In the genomic region with DNA sequence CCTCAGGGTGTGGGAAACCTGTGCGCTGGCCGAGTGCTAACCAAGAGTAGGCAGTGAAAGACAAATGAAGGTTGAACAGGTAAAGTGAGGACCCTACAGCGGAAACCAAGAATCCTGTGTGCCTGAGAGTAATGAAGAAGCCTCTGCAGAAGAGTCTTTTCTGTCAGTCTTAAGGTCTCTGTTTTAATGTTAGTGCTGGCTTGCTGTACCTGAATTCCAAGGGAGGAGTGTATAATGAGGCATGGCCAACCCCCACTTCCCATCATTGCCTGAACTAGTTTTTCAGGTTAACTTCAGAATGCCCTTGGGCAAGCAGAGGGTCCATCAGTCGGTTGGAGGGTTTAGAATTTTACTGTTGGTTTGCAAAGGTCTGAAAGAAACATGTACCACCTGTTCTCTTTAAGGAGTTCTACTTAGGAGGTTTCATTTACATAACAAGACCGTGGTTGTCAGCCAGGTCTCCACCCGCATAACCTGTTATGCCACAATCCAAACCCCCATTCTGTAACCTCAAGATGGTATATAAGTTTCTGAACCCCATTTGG, we compare ENCODE assay signal across 8 cellular contexts. TPM values are rescaled to one million over a fixed set of nuclear protein-coding genes. Genes with fewer than 3 reads are reported as not detected.
DNase-seq lines count a peak whose midpoint lies in the region; ATAC-seq and TF ChIP-seq lines count a peak whose summit lies in the region.

No MANE protein-coding gene starts in this region.

- no peaks in the 10 kb centered on the region for H3K27me3 ChIP-seq in ascending aorta
- H3K27me3 ChIP-seq in tibial artery = no peaks in the 10 kb centered on the region

- peaks cover 0 to 3% of the 10 kb centered on the region in 2 donors for H3K4me1 ChIP-seq in ascending aorta
- peaks cover 0 to 16% (median 10%) of the 10 kb centered on the region in 4 donors for H3K4me1 ChIP-seq in tibial artery

- H3K9me3 ChIP-seq in ascending aorta (no peaks in the 10 kb centered on the region), tibial artery (no peaks in the 10 kb centered on the region)

- peak overlapping the region; percentile 64 for H3K4me3 ChIP-seq in AG09309 (ENCODE audit: control insufficient read depth, low read depth, low read length)
- peak overlapping the region; percentile 98 to 100 for H3K4me3 ChIP-seq in ascending aorta
- H3K4me3 ChIP-seq in tibial artery = peak overlapping the region; percentile 81 to 93

- intact Hi-C loops in ascending aorta (cut with DNase I) (loop anchor here (1.0 kb wide), 1 partner anchor 31 kb away; the partner anchor contains the start of gene TBP), tibial artery (cut with DNase I; ENCODE audit: low total_unique reads) (no loop called here)

- peak; percentile 40 for ATAC-seq in GM19324 (IDR thresholded peaks at IDR 0.05; ENCODE audit: low FRiP score, unreplicated experiment)
- ATAC-seq in HG03439 (IDR thresholded peaks at IDR 0.05; ENCODE audit: unreplicated experiment) = peak; percentile 39

- no peak for TF ChIP-seq CTCF in AG09309 (IDR thresholded peaks at IDR 0.05; ENCODE audit: control insufficient read depth, insufficient read depth, low read depth, low read length, missing control alignments)
- TF ChIP-seq CTCF in ascending aorta (IDR thresholded peaks at IDR 0.05) = no peak
- no peak for TF ChIP-seq CTCF in tibial artery (IDR thresholded peaks at IDR 0.05)

- DNase-seq in AG09309 (ENCODE audit: low read depth) = no peak
- DNase-seq in ascending aorta (ENCODE audit: low spot score in 2 of 2) = no peak
- DNase-seq in left kidney (ENCODE audit: low read depth, low spot score) = peak; percentile 71
- DNase-seq in tibial artery = no peak
- DNase-seq in NCI-H774 (lab: John Stamatoyannopoulos, UW) = no peak
- DNase-seq in NCI-H2196 (lab: John Stamatoyannopoulos, UW; ENCODE audit: unreplicated experiment) = no peak

- H3K27ac ChIP-seq in ascending aorta (peak overlapping the region; percentile 88 to 96), tibial artery (peak overlapping the region; percentile 77 to 86)

- peaks cover 16 to 21% of the 10 kb centered on the region in 2 donors for H3K36me3 ChIP-seq in ascending aorta
- peaks cover 18 to 29% (median 19%) of the 10 kb centered on the region in 3 donors for H3K36me3 ChIP-seq in tibial artery

RNA-seq across cellular contexts. Expression of gene PDCD2, which starts 0.6 kb away (rescaled TPM):
- total RNA-seq in ascending aorta = 263 TPM

RNA-seq across cellular contexts. Expression of gene TBP, which starts 30.9 kb away (rescaled TPM):
- 10.2 TPM for total RNA-seq in ascending aorta

RNA-seq across cellular contexts. Expression of gene PSMB1, which starts 31.9 kb away (rescaled TPM):
- 120 TPM for total RNA-seq in ascending aorta
